Comparison of ENCODE assay signal across 16 cellular contexts in the genomic region with DNA sequence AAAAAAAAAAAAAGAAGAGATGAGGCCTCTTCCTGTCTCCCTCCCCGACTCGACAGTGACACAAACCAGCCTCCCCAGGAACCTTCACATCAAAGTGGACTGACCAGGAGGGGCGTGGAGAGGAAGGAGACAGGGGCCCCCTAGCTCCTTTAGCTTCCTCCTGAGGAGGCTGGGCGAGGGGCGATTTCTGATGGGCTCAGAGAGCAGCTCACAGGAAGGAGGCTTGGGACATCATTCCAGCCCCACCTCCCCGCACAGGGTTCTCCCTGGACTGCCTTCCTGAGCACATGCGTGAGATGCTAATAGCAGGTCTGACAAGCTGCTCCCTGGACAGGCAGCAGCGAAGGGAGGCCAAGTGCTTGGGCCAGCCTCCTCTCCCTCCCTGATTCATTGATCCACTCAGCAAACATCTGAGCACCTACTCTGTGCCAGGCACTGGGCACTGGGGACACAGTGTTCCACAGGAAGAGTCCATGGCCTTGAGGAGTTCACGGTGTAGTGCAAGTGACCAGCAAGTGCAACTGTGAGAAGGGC. TPM values are rescaled to one million over a fixed set of nuclear protein-coding genes. Genes with fewer than 3 reads are reported as not detected.
A peak's percentile ranks its signal among the peaks of the same experiment; 100 is the strongest.
DNase-seq lines count a peak whose midpoint lies in the region; ATAC-seq, FAIRE-seq and TF ChIP-seq lines count a peak whose summit lies in the region.
"Had no signal": no experiment of that assay in that cellular context is flagged by ENCODE, and none has a peak within 500 bp of the region (broad histone marks: within the 10 kb centered on the region; RNA-seq: fewer than 3 reads in every experiment).

No MANE protein-coding gene starts in this region.

- no TSS peak for BruUV-seq in GM12878 (replicated peaks; lab: Mats Ljungman, UMichigan)

- H3K27me3 ChIP-seq in DND-41 (ENCODE audit: insufficient read depth, low read length, poor library complexity) (peaks cover 6% of the 10 kb centered on the region), GM12878 (replicated peaks in 1 of 2; ENCODE audit: control insufficient read depth in 2 of 2, insufficient read depth in 2 of 2, low read length in 1 of 2) (no peaks in the 10 kb centered on the region)
- H3K27me3 ChIP-seq: tibial nerve had no signal

- H3K36me3 ChIP-seq in DND-41 (ENCODE audit: insufficient read depth, low read length) (no peaks in the 10 kb centered on the region), GM12878 (ENCODE audit: control insufficient read depth in 2 of 2, insufficient read depth in 2 of 2, low read length in 1 of 2) (no peaks in the 10 kb centered on the region)
- H3K36me3 ChIP-seq: tibial nerve, WERI-Rb-1 had no signal

- no peak for TF ChIP-seq POLR2A in GM12878 (IDR thresholded peaks at IDR 0.05; ENCODE audit: low read depth, low read length)

- H3K9me3 Mint-ChIP-seq in activated CD4-positive, alpha-beta T cell treated with anti-CD3 and anti-CD28 coated beads for 36 hours (ENCODE audit: low read depth) = no peaks in the 10 kb centered on the region
- H3K9me3 Mint-ChIP-seq in natural killer cell treated with Interleukin-12 subunit alpha and Interleukin-12 subunit beta and Interleukin-15 and Interleukin-18, amount 100 ng/mL, for 72 hours = no peaks in the 10 kb centered on the region
- H3K9me3 Mint-ChIP-seq: IgD-negative memory B cell had no signal

- peaks cover 11% of the 10 kb centered on the region for H3K4me1 Mint-ChIP-seq in activated CD4-positive, alpha-beta T cell treated with anti-CD3 and anti-CD28 coated beads for 36 hours
- H3K4me1 Mint-ChIP-seq in natural killer cell treated with Interleukin-12 subunit alpha and Interleukin-12 subunit beta and Interleukin-15 and Interleukin-18, amount 100 ng/mL, for 72 hours (ENCODE audit: low read depth in 2 of 2) = peaks cover 0 to 8% of the 10 kb centered on the region in 2 donors

- no peak for TF ChIP-seq RAD21 in GM12878 (IDR thresholded peaks at IDR 0.05; ENCODE audit: insufficient read depth, low read depth, low read length)

- peak; percentile 88 for ATAC-seq in activated CD4-positive, alpha-beta T cell treated with anti-CD3 and anti-CD28 coated beads for 36 hours
- ATAC-seq in DND-41 (ENCODE audit: insufficient read depth, low read depth) = peak; percentile 68
- peak; percentile 27; the same call in 1 of the 3 replicates for ATAC-seq in GM12878
- ATAC-seq in natural killer cell treated with Interleukin-12 subunit alpha and Interleukin-12 subunit beta and Interleukin-15 and Interleukin-18, amount 100 ng/mL, for 72 hours = peak in 1 of 2 donors; percentile 36
- ATAC-seq in HG03095 (IDR thresholded peaks at IDR 0.05; ENCODE audit: unreplicated experiment) = no peak

- WGBS in GM12878 (ENCODE audit: insufficient coverage, insufficient replicate concordance, low lambda C conversion rate, missing lambda C conversion rate) = 47% methylated on average over 9 of the region's 9 CpGs

- H3K4me1 ChIP-seq in DND-41 (ENCODE audit: insufficient read depth, low read length) = 0 out of 2 replicates have a peak, but pooled peaks cover 2% of the 10 kb centered on the region
- no peaks in the 10 kb centered on the region for H3K4me1 ChIP-seq in GM12878 (ENCODE audit: control insufficient read depth, insufficient read depth, low read length)
- H3K4me1 ChIP-seq: tibial nerve had no signal

- H3K27me3 Mint-ChIP-seq in activated CD4-positive, alpha-beta T cell treated with anti-CD3 and anti-CD28 coated beads for 36 hours = no peaks in the 10 kb centered on the region
- no peaks in the 10 kb centered on the region for H3K27me3 Mint-ChIP-seq in natural killer cell treated with Interleukin-12 subunit alpha and Interleukin-12 subunit beta and Interleukin-15 and Interleukin-18, amount 100 ng/mL, for 72 hours

- H2AFZ ChIP-seq in DND-41 (ENCODE audit: low read depth, low read length) = no peak overlapping the region
- no peak overlapping the region; the same call in 1 of the 2 replicates for H2AFZ ChIP-seq in GM12878 (ENCODE audit: control insufficient read depth, low read depth, low read length)

- H3K4me3 ChIP-seq in DND-41 (ENCODE audit: low read depth in 1 of 2, low read length in 2 of 2) (no peak overlapping the region), GM12878 (no peak overlapping the region)
- H3K4me3 ChIP-seq: skin epidermis, tibial nerve had no signal

- SMC1A ChIA-PET in GM12878 (lab: Charles Lee; ENCODE audit: uncharacterized antibody, unreplicated experiment) = interaction anchor here (1.2 to 1.5 kb wide), 2 partner anchors 19 to 24 kb away, joined by 3 to 6 read pairs; no protein-coding TSS in a partner anchor

- no peak overlapping the region for H3K27ac Mint-ChIP-seq in activated CD4-positive, alpha-beta T cell treated with anti-CD3 and anti-CD28 coated beads for 36 hours
- peak overlapping the region in 1 of 2 donors; percentile 40 for H3K27ac Mint-ChIP-seq in natural killer cell treated with Interleukin-12 subunit alpha and Interleukin-12 subunit beta and Interleukin-15 and Interleukin-18, amount 100 ng/mL, for 72 hours
- H3K27ac Mint-ChIP-seq: IgD-negative memory B cell had no signal

- POLR2A ChIA-PET in activated CD4-positive, alpha-beta T cell treated with anti-CD3 and anti-CD28 coated beads for 36 hours (lab: Charles Lee) = no interaction called here
- POLR2A ChIA-PET in GM12878 (lab: Charles Lee) = interaction anchor here (0.7 to 1.0 kb wide), 2 partner anchors 54 to 1144 kb away, joined by 4 read pairs; a partner anchor contains a TSS

- no peaks in the 10 kb centered on the region for H3K36me3 Mint-ChIP-seq in activated CD4-positive, alpha-beta T cell treated with anti-CD3 and anti-CD28 coated beads for 36 hours (ENCODE audit: low read depth)
- H3K36me3 Mint-ChIP-seq in natural killer cell treated with Interleukin-12 subunit alpha and Interleukin-12 subunit beta and Interleukin-15 and Interleukin-18, amount 100 ng/mL, for 72 hours = no peaks in the 10 kb centered on the region
- H3K36me3 Mint-ChIP-seq: IgD-negative memory B cell had no signal

- TF ChIP-seq EP300 in GM12878 (IDR thresholded peaks at IDR 0.05; ENCODE audit: borderline replicate concordance in 1 of 2, control insufficient read depth in 1 of 2, low read depth in 2 of 2, low read length in 2 of 2) = no peak

- H3K9me3 ChIP-seq in DND-41 (ENCODE audit: insufficient read depth, low read length, severe bottlenecking) (no peaks in the 10 kb centered on the region), GM12878 (replicated peaks; ENCODE audit: control insufficient read depth, insufficient read depth, low read length) (no peaks in the 10 kb centered on the region)
- H3K9me3 ChIP-seq: tibial nerve had no signal

- DNase-seq in activated CD4-positive, alpha-beta T cell treated with anti-CD3 and anti-CD28 coated beads for 36 hours = no peak
- DNase-seq in activated CD4-positive, alpha-beta T cell treated with anti-CD3 and anti-CD28 coated beads, Interleukin-2, amount 50 U/mL, for 4 hours = no peak
- DNase-seq in DND-41 (peak; percentile 54), GM12878 (ENCODE audit: low read depth, low spot score) (no peak), DMS153 (lab: John Stamatoyannopoulos, UW) (no peak), AG08396 (ENCODE audit: low spot score) (no peak)
- peak; percentile 56 for DNase-seq in natural killer cell treated with Interleukin-12 subunit alpha and Interleukin-12 subunit beta and Interleukin-15 and Interleukin-18, amount 100 ng/mL, for 72 hours (ENCODE audit: low spot score)
- DNase-seq: effector memory CD4-positive, alpha-beta T cell; NCI-H82; WERI-Rb-1 had no signal

- H3K9ac ChIP-seq in DND-41 (ENCODE audit: low read depth, low read length) = no peak overlapping the region
- no peak overlapping the region for H3K9ac ChIP-seq in GM12878 (ENCODE audit: control insufficient read depth, insufficient read depth, low read length)

- CTCF ChIA-PET in activated CD4-positive, alpha-beta T cell treated with anti-CD3 and anti-CD28 coated beads for 36 hours (lab: Charles Lee) = interaction anchor here (0.8 to 1.5 kb wide), 4 partner anchors 19 to 42 kb away, joined by 3 to 4 read pairs (median 3); no protein-coding TSS in a partner anchor
- CTCF ChIA-PET in GM12878 (lab: Yijun Ruan, JAX) = interaction anchor here (1.1 kb wide), 1 partner anchor 17 kb away, joined by 3 read pairs; no protein-coding TSS in a partner anchor

- H3K27ac ChIP-seq in DND-41 (ENCODE audit: low read length) (no peak overlapping the region), GM12878 (ENCODE audit: control insufficient read depth, insufficient read depth) (no peak overlapping the region)
- H3K27ac ChIP-seq: skin epidermis, tibial nerve, WERI-Rb-1 had no signal

- no peak for FAIRE-seq in GM12878 (lab: Jason Lieb, UNC)
- FAIRE-seq: A204.1, keratinocyte had no signal

- RAD21 ChIA-PET in GM12878 (lab: Charles Lee; ENCODE audit: unreplicated experiment) = no interaction called here

- H3K4me2 ChIP-seq in DND-41 (ENCODE audit: insufficient read depth, low read length) (no peak overlapping the region), GM12878 (ENCODE audit: control insufficient read depth, insufficient read depth) (no peak overlapping the region)

- TF ChIP-seq CTCF in DND-41 (IDR thresholded peaks at IDR 0.05; ENCODE audit: borderline replicate concordance, extremely low read depth, low read length, poor library complexity, severe bottlenecking) = no peak
- no peak for TF ChIP-seq CTCF in GM12878 (IDR thresholded peaks at IDR 0.05 in 2 of 3, conservative IDR thresholded peaks at IDR 0.05 in 1 of 3; ENCODE audit: control insufficient read depth in 2 of 3, extremely low read depth in 1 of 3, insufficient read depth in 1 of 3, low read depth in 3 of 3, low read length in 3 of 3)

- intact Hi-C loops in activated CD4-positive, alpha-beta T cell treated with anti-CD3 and anti-CD28 coated beads for 36 hours (cut with DNase I, micrococcal nuclease) = no loop called here
- intact Hi-C loops in GM12878 (cut with micrococcal nuclease; ENCODE audit: unreplicated experiment) = no loop called here

- H4K20me1 ChIP-seq in DND-41 (ENCODE audit: insufficient read depth, low read length) (no peaks in the 10 kb centered on the region), GM12878 (ENCODE audit: control insufficient read depth, insufficient read depth) (no peaks in the 10 kb centered on the region)

- in situ Hi-C loops in GM12878 (cut with MboI) = no loop called here

- H3K4me3 Mint-ChIP-seq in activated CD4-positive, alpha-beta T cell treated with anti-CD3 and anti-CD28 coated beads for 36 hours = no peak overlapping the region
- no peak overlapping the region for H3K4me3 Mint-ChIP-seq in natural killer cell treated with Interleukin-12 subunit alpha and Interleukin-12 subunit beta and Interleukin-15 and Interleukin-18, amount 100 ng/mL, for 72 hours
- H3K4me3 Mint-ChIP-seq: IgD-negative memory B cell had no signal

- no peaks in the 10 kb centered on the region for H3K79me2 ChIP-seq in DND-41 (ENCODE audit: insufficient read depth, low read length)
- H3K79me2 ChIP-seq in GM12878 (ENCODE audit: control insufficient read depth, insufficient read depth, low read length) = no peaks in the 10 kb centered on the region

RNA-seq across cellular contexts. Expression of a gene that starts 14.4 kb away (rescaled TPM):
- 1 to 10 TPM; 5.7 to 6.7 TPM for total RNA-seq in activated CD4-positive, alpha-beta T cell treated with anti-CD3 and anti-CD28 coated beads for 36 hours
- 3.1 and 6.2 TPM in 2 replicates for total RNA-seq in GM12878 (2013; cell fraction: nucleolus; rRNA removed)
- total RNA-seq in GM12878 (2014; rRNA removed) = 2.1 and 2.2 TPM in 2 replicates
- 1.1 and 1.2 TPM in 2 replicates for total RNA-seq in GM12878 (2014; rRNA removed; fragmentation: Illumina TruSeq; extraction: Trizol)
- 2.9 and 3.0 TPM in 2 replicates for total RNA-seq in GM12878 (2021)
- polyA plus RNA-seq in GM12878 (2011; ENCODE audit: low read depth) = 2.1 TPM
- polyA plus RNA-seq in GM12878 (2011; rRNA removed) = 4.1 and 7.0 TPM in 2 replicates
- polyA plus RNA-seq in GM12878 (2011; cell fraction: cytosol; rRNA removed) = 9.7 and 11.2 TPM in 2 replicates
- polyA plus RNA-seq in GM12878 (2011; cell fraction: nucleus; rRNA removed) = 18.4 and 23.2 TPM in 2 replicates
- 3.5 and 3.6 TPM in 2 replicates for polyA plus RNA-seq in GM12878 (2012)
- 0.60 and 1.6 TPM in 2 replicates for polyA plus RNA-seq in GM12878 (2014; fragmentation: Illumina TruSeq; extraction: Trizol)
- under 1 TPM in 1 of 2 experiments, not detected in 1; 0.20 TPM for polyA plus RNA-seq in GM12878 (2014; fragmentation: Nextera tagmentation; extraction: Ambion mirVana)
- polyA plus RNA-seq in GM12878 (2014; rRNA removed) = 2.4 and 2.9 TPM in 2 replicates
- 1 to 10 TPM; 3.4 to 3.6 TPM for polyA plus RNA-seq in GM12878 (2016; fragmentation: Nextera tagmentation; extraction: Ambion mirVana)
- polyA minus RNA-seq in GM12878 (2011; rRNA and poly(A)+ RNA removed) = 2.9 and 5.9 TPM in 2 replicates
- polyA minus RNA-seq in GM12878 (2011; cell fraction: cytosol; rRNA and poly(A)+ RNA removed) = 1.7 and 2.5 TPM in 2 replicates
- polyA minus RNA-seq in GM12878 (2011; cell fraction: nucleus; rRNA and poly(A)+ RNA removed) = 2.7 and 3.3 TPM in 2 replicates
- 1 to 10 TPM; 4.2 to 6.5 TPM for total RNA-seq in natural killer cell treated with Interleukin-12 subunit alpha and Interleukin-12 subunit beta and Interleukin-15 and Interleukin-18, amount 100 ng/mL, for 72 hours

RNA-seq across cellular contexts. Expression of a gene that starts 35.7 kb away (rescaled TPM):
- total RNA-seq in activated CD4-positive, alpha-beta T cell treated with anti-CD3 and anti-CD28 coated beads for 36 hours = 1 to 10 TPM; 8.8 to 9.0 TPM
- total RNA-seq in GM12878 (2013; cell fraction: nucleolus; rRNA removed) = 3.6 and 3.7 TPM in 2 replicates
- total RNA-seq in GM12878 (2014; rRNA removed) (3.5 and 5.9 TPM in 2 replicates), GM12878 (2014; rRNA removed; fragmentation: Illumina TruSeq; extraction: Trizol) (1.2 and 1.6 TPM in 2 replicates), GM12878 (2021) (5.1 and 5.6 TPM in 2 replicates)
- 2.3 TPM for polyA plus RNA-seq in GM12878 (2011; ENCODE audit: low read depth)
- polyA plus RNA-seq in GM12878 (2011; rRNA removed) (2.2 and 5.1 TPM in 2 replicates), GM12878 (2014; fragmentation: Illumina TruSeq; extraction: Trizol) (0.59 and 0.76 TPM in 2 replicates), GM12878 (2014; fragmentation: Nextera tagmentation; extraction: Ambion mirVana) (under 1 TPM; 0.03 to 0.53 TPM), GM12878 (2014; rRNA removed) (3.3 and 4.1 TPM in 2 replicates), GM12878 (2016; fragmentation: Nextera tagmentation; extraction: Ambion mirVana) (1 to 10 TPM in 1 of 2 experiments, under 1 TPM in 1; 0.63 to 3.3 TPM)
- 8.5 and 10.0 TPM in 2 replicates for polyA plus RNA-seq in GM12878 (2011; cell fraction: cytosol; rRNA removed)
- polyA plus RNA-seq in GM12878 (2011; cell fraction: nucleus; rRNA removed) = 7.4 and 10.5 TPM in 2 replicates
- 4.2 and 5.2 TPM in 2 replicates for polyA plus RNA-seq in GM12878 (2012)
- polyA minus RNA-seq in GM12878 (2011; rRNA and poly(A)+ RNA removed) = 1.6 and 4.7 TPM in 2 replicates
- polyA minus RNA-seq in GM12878 (2011; cell fraction: cytosol; rRNA and poly(A)+ RNA removed) = 2.1 TPM in 2 replicates
- polyA minus RNA-seq in GM12878 (2011; cell fraction: nucleus; rRNA and poly(A)+ RNA removed) = 0.60 and 1.8 TPM in 2 replicates
- total RNA-seq in natural killer cell treated with Interleukin-12 subunit alpha and Interleukin-12 subunit beta and Interleukin-15 and Interleukin-18, amount 100 ng/mL, for 72 hours = 10 to 100 TPM; 13.9 to 21.5 TPM

RNA-seq across cellular contexts. Expression of a gene that starts 38.2 kb away (rescaled TPM):
- total RNA-seq in activated CD4-positive, alpha-beta T cell treated with anti-CD3 and anti-CD28 coated beads for 36 hours = 10 to 100 TPM; 54.3 to 57.1 TPM
- total RNA-seq in GM12878 (2013; cell fraction: nucleolus; rRNA removed) = 42.8 and 61.6 TPM in 2 replicates
- 78.7 and 88.8 TPM in 2 replicates for total RNA-seq in GM12878 (2014; rRNA removed)
- 44.1 and 45.0 TPM in 2 replicates for total RNA-seq in GM12878 (2014; rRNA removed; fragmentation: Illumina TruSeq; extraction: Trizol)
- 45.0 and 46.5 TPM in 2 replicates for total RNA-seq in GM12878 (2021)
- polyA plus RNA-seq in GM12878 (2011; ENCODE audit: low read depth) = 34.8 TPM
- polyA plus RNA-seq in GM12878 (2011; rRNA removed) = 60.6 and 93.0 TPM in 2 replicates
- 102 and 130 TPM in 2 replicates for polyA plus RNA-seq in GM12878 (2011; cell fraction: cytosol; rRNA removed)
- polyA plus RNA-seq in GM12878 (2011; cell fraction: nucleus; rRNA removed) = 110 and 118 TPM in 2 replicates
- polyA plus RNA-seq in GM12878 (2012) = 46.6 and 54.1 TPM in 2 replicates
- polyA plus RNA-seq in GM12878 (2014; fragmentation: Illumina TruSeq; extraction: Trizol) = 52.2 and 59.5 TPM in 2 replicates
- polyA plus RNA-seq in GM12878 (2014; fragmentation: Nextera tagmentation; extraction: Ambion mirVana) = 10 to 100 TPM; 26.9 to 40.2 TPM
- 70.0 and 77.6 TPM in 2 replicates for polyA plus RNA-seq in GM12878 (2014; rRNA removed)
- polyA plus RNA-seq in GM12878 (2016; fragmentation: Nextera tagmentation; extraction: Ambion mirVana) = 10 to 100 TPM; 56.6 to 59.0 TPM
- 104 and 124 TPM in 2 replicates for polyA minus RNA-seq in GM12878 (2011; rRNA and poly(A)+ RNA removed)
- polyA minus RNA-seq in GM12878 (2011; cell fraction: cytosol; rRNA and poly(A)+ RNA removed) = 28.5 and 32.4 TPM in 2 replicates
- 46.9 and 65.8 TPM in 2 replicates for polyA minus RNA-seq in GM12878 (2011; cell fraction: nucleus; rRNA and poly(A)+ RNA removed)
- 10 to 100 TPM; 63.8 to 85.4 TPM for total RNA-seq in natural killer cell treated with Interleukin-12 subunit alpha and Interleukin-12 subunit beta and Interleukin-15 and Interleukin-18, amount 100 ng/mL, for 72 hours

RNA-seq across cellular contexts. Expression of a gene that starts 41.8 kb away (rescaled TPM):
- 1 to 10 TPM; 3.0 to 4.9 TPM for total RNA-seq in activated CD4-positive, alpha-beta T cell treated with anti-CD3 and anti-CD28 coated beads for 36 hours
- total RNA-seq in GM12878 (2013; cell fraction: nucleolus; rRNA removed) = 40.4 and 40.7 TPM in 2 replicates
- total RNA-seq in GM12878 (2014; rRNA removed) (24.5 and 30.4 TPM in 2 replicates), GM12878 (2014; rRNA removed; fragmentation: Illumina TruSeq; extraction: Trizol) (6.5 and 7.7 TPM in 2 replicates), GM12878 (2021) (26.6 and 30.1 TPM in 2 replicates)
- 18.3 TPM for polyA plus RNA-seq in GM12878 (2011; ENCODE audit: low read depth)
- polyA plus RNA-seq in GM12878 (2011; rRNA removed) (1.3 and 5.6 TPM in 2 replicates), GM12878 (2014; fragmentation: Illumina TruSeq; extraction: Trizol) (8.4 and 19.2 TPM in 2 replicates), GM12878 (2014; fragmentation: Nextera tagmentation; extraction: Ambion mirVana) (1 to 10 TPM; 1.7 to 2.7 TPM), GM12878 (2014; rRNA removed) (25.9 and 35.1 TPM in 2 replicates), GM12878 (2016; fragmentation: Nextera tagmentation; extraction: Ambion mirVana) (10 to 100 TPM; 50.8 to 56.0 TPM)
- 4.9 and 5.6 TPM in 2 replicates for polyA plus RNA-seq in GM12878 (2011; cell fraction: cytosol; rRNA removed)
- polyA plus RNA-seq in GM12878 (2011; cell fraction: nucleus; rRNA removed) = 17.9 and 18.9 TPM in 2 replicates
- polyA plus RNA-seq in GM12878 (2012) = 26.7 and 36.0 TPM in 2 replicates
- 5.4 and 6.9 TPM in 2 replicates for polyA minus RNA-seq in GM12878 (2011; rRNA and poly(A)+ RNA removed)
- polyA minus RNA-seq in GM12878 (2011; cell fraction: cytosol; rRNA and poly(A)+ RNA removed) = 2.2 and 2.3 TPM in 2 replicates
- polyA minus RNA-seq in GM12878 (2011; cell fraction: nucleus; rRNA and poly(A)+ RNA removed) = 5.6 and 8.6 TPM in 2 replicates
- total RNA-seq in natural killer cell treated with Interleukin-12 subunit alpha and Interleukin-12 subunit beta and Interleukin-15 and Interleukin-18, amount 100 ng/mL, for 72 hours = 10 to 100 TPM; 86.8 to 95.0 TPM
- polyA plus RNA-seq: keratinocyte had no signal

RNA-seq across cellular contexts. Expression of a gene that starts 53.4 kb away (rescaled TPM):
- 10 to 100 TPM; 39.4 to 52.1 TPM for total RNA-seq in activated CD4-positive, alpha-beta T cell treated with anti-CD3 and anti-CD28 coated beads for 36 hours
- total RNA-seq in GM12878 (2013; cell fraction: nucleolus; rRNA removed) = 53.1 and 55.9 TPM in 2 replicates
- total RNA-seq in GM12878 (2014; rRNA removed) (50.3 and 51.3 TPM in 2 replicates), GM12878 (2014; rRNA removed; fragmentation: Illumina TruSeq; extraction: Trizol) (40.1 and 43.0 TPM in 2 replicates), GM12878 (2021) (35.2 and 42.7 TPM in 2 replicates)
- polyA plus RNA-seq in GM12878 (2011; ENCODE audit: low read depth) = 26.5 TPM
- polyA plus RNA-seq in GM12878 (2011; rRNA removed) (52.6 and 64.7 TPM in 2 replicates), GM12878 (2014; fragmentation: Illumina TruSeq; extraction: Trizol) (55.9 and 56.5 TPM in 2 replicates), GM12878 (2014; fragmentation: Nextera tagmentation; extraction: Ambion mirVana) (10 to 100 TPM; 24.1 to 32.7 TPM), GM12878 (2014; rRNA removed) (48.9 and 57.9 TPM in 2 replicates), GM12878 (2016; fragmentation: Nextera tagmentation; extraction: Ambion mirVana) (10 to 100 TPM; 69.7 to 79.7 TPM)
- polyA plus RNA-seq in GM12878 (2011; cell fraction: cytosol; rRNA removed) = 71.8 TPM in 2 replicates
- polyA plus RNA-seq in GM12878 (2011; cell fraction: nucleus; rRNA removed) = 86.9 and 120 TPM in 2 replicates
- 26.2 and 31.8 TPM in 2 replicates for polyA plus RNA-seq in GM12878 (2012)
- polyA minus RNA-seq in GM12878 (2011; rRNA and poly(A)+ RNA removed) = 48.5 and 55.0 TPM in 2 replicates
- polyA minus RNA-seq in GM12878 (2011; cell fraction: cytosol; rRNA and poly(A)+ RNA removed) = 14.0 and 23.3 TPM in 2 replicates
- polyA minus RNA-seq in GM12878 (2011; cell fraction: nucleus; rRNA and poly(A)+ RNA removed) = 22.1 and 29.3 TPM in 2 replicates
- total RNA-seq in natural killer cell treated with Interleukin-12 subunit alpha and Interleukin-12 subunit beta and Interleukin-15 and Interleukin-18, amount 100 ng/mL, for 72 hours = 10 to 100 TPM; 34.2 to 42.9 TPM

Comparison
In these comparisons a context has a peak if more than half of its experiments do, and no peak if none do; other contexts are left out.
1. DNase-seq: peak in DND-41 (single experiment) and natural killer cell treated with Interleukin-12 subunit alpha and Interleukin-12 subunit beta and Interleukin-15 and Interleukin-18, amount 100 ng/mL, for 72 hours (single experiment); none in activated CD4-positive, alpha-beta T cell treated with anti-CD3 and anti-CD28 coated beads for 36 hours (single experiment), activated CD4-positive, alpha-beta T cell treated with anti-CD3 and anti-CD28 coated beads, Interleukin-2, amount 50 U/mL, for 4 hours (0 of 2), GM12878 (single experiment), DMS153 (single experiment) and AG08396 (single experiment).